Comparison of ENCODE assay signal across 8 cellular contexts in genomic region chr1:156740307-156740678, GRCh38. TPM values are rescaled to one million over a fixed set of nuclear protein-coding genes. Genes with fewer than 3 reads are reported as not detected.
DNase-seq lines count a peak whose midpoint lies in the region; ATAC-seq and TF ChIP-seq lines count a peak whose summit lies in the region.

No MANE protein-coding gene starts in this region.

- H3K18ac ChIP-seq in mesendoderm (ENCODE audit: low read length), result no peak overlapping the region

- TF ChIP-seq CTCF in astrocyte of the spinal cord (IDR thresholded peaks at IDR 0.05; ENCODE audit: low read depth, low read length), result no peak

- peak overlapping the region; percentile 96 for H2AK5ac ChIP-seq in mesendoderm (ENCODE audit: low read length)

- peak overlapping the region; percentile 85 for H3K9ac ChIP-seq in BLaER1
- peak overlapping the region; percentile 97 for H3K9ac ChIP-seq in mesendoderm (ENCODE audit: low read length)

- DNase-seq in astrocyte of the spinal cord (ENCODE audit: low read depth, low spot score) (no peak), mesendoderm (no peak), T-helper 9 cell (no peak), NCI-H526 treated with DMSO at 0.1 percent for 48 hours (lab: John Stamatoyannopoulos, UW) (no peak)
- no peak for DNase-seq in effector CD8-positive, alpha-beta T cell (lab: John Stamatoyannopoulos, UW)

- H3K4me3 ChIP-seq in BLaER1, result peak overlapping the region; percentile 80
- peak overlapping the region; percentile 83 for H3K4me3 ChIP-seq in astrocyte of the spinal cord (ENCODE audit: low read depth, low read length)
- H3K4me3 ChIP-seq in mesendoderm (ENCODE audit: low read length), result peak overlapping the region; percentile 82

- peak overlapping the region; percentile 98 for H3K56ac ChIP-seq in mesendoderm (ENCODE audit: low read length)

- H3K4ac ChIP-seq in mesendoderm (ENCODE audit: low read depth, low read length), result peak overlapping the region; percentile 4

- no peak overlapping the region for H2BK120ac ChIP-seq in mesendoderm (ENCODE audit: low read depth, low read length)

- ATAC-seq in HG03521 (IDR thresholded peaks at IDR 0.05; ENCODE audit: unreplicated experiment) (peak; percentile 4), GM18867 (IDR thresholded peaks at IDR 0.05; ENCODE audit: unreplicated experiment) (no peak)

- peaks cover 77% of the 10 kb centered on the region for H3K36me3 ChIP-seq in BLaER1
- H3K36me3 ChIP-seq in mesendoderm (ENCODE audit: control insufficient read depth, insufficient read depth, low read length), result peaks cover 7% of the 10 kb centered on the region

- peak overlapping the region; percentile 93 for H3K4me2 ChIP-seq in BLaER1
- H3K4me2 ChIP-seq in mesendoderm (ENCODE audit: low read length), result peak overlapping the region; percentile 94

- in situ Hi-C loops in astrocyte of the spinal cord (cut with HindIII; ENCODE audit: low sequenced_read_pairs), result no loop called here

- H3K79me1 ChIP-seq in mesendoderm (ENCODE audit: low read length), result peaks cover 7% of the 10 kb centered on the region

- H3K23ac ChIP-seq in mesendoderm (ENCODE audit: low read length), result peak overlapping the region; percentile 76

- no CpG with 5 or more reads among the region's 5 CpGs for WGBS in mesendoderm (ENCODE audit: extremely low coverage, insufficient coverage, low lambda C conversion rate)

- H2BK15ac ChIP-seq in mesendoderm (replicated peaks; ENCODE audit: low read depth), result no peak overlapping the region

- H2BK5ac ChIP-seq in mesendoderm (ENCODE audit: low read length), result peak overlapping the region; percentile 56

- H3K4me1 ChIP-seq in BLaER1 (peaks cover 49% of the 10 kb centered on the region), mesendoderm (ENCODE audit: control insufficient read depth, low read depth, low read length) (peaks cover 7% of the 10 kb centered on the region)

- peak overlapping the region; percentile 82 for H3K27ac ChIP-seq in BLaER1
- H3K27ac ChIP-seq in mesendoderm (ENCODE audit: low read depth, low read length), result peak overlapping the region; percentile 56

- H3K9me3 ChIP-seq in BLaER1, result no peaks in the 10 kb centered on the region

- H4K8ac ChIP-seq in mesendoderm (ENCODE audit: low read depth, low read length), result no peak overlapping the region

- H3K27me3 ChIP-seq in BLaER1, result no peaks in the 10 kb centered on the region
- H3K27me3 ChIP-seq in mesendoderm (ENCODE audit: insufficient read depth, low read length, poor library complexity), result no peaks in the 10 kb centered on the region

- H3K79me2 ChIP-seq in mesendoderm (ENCODE audit: control insufficient read depth, insufficient read depth, low read length), result peaks cover 9% of the 10 kb centered on the region

- peak overlapping the region; percentile 72 for H4K5ac ChIP-seq in mesendoderm (ENCODE audit: low read length)

- peaks cover 36% of the 10 kb centered on the region for H4K20me1 ChIP-seq in BLaER1

RNA-seq across cellular contexts. Expression of gene MRPL24, which starts 0.6 kb away (rescaled TPM):
- polyA plus RNA-seq in mesendoderm (2013, experiment 1 of 2), result 30.0 TPM
- 29.4 TPM for polyA plus RNA-seq in mesendoderm (2013, experiment 2 of 2)

RNA-seq across cellular contexts. Expression of gene HDGF, which starts 11.2 kb away (rescaled TPM):
- 388 TPM for polyA plus RNA-seq in mesendoderm (2013, experiment 1 of 2)
- polyA plus RNA-seq in mesendoderm (2013, experiment 2 of 2), result 388 TPM

RNA-seq across cellular contexts. Expression of gene ISG20L2, which starts 11.7 kb away (rescaled TPM):
- polyA plus RNA-seq in mesendoderm (2013, experiment 1 of 2), result 75.9 TPM
- polyA plus RNA-seq in mesendoderm (2013, experiment 2 of 2), result 76.2 TPM

RNA-seq across cellular contexts. Expression of gene METTL25B, which starts 12.0 kb away (rescaled TPM):
- polyA plus RNA-seq in mesendoderm (2013, experiment 1 of 2), result 12.0 TPM
- 11.6 TPM for polyA plus RNA-seq in mesendoderm (2013, experiment 2 of 2)

RNA-seq across cellular contexts. Expression of gene PRCC, which starts 27.0 kb away (rescaled TPM):
- polyA plus RNA-seq in mesendoderm (2013, experiment 1 of 2), result 153 TPM
- polyA plus RNA-seq in mesendoderm (2013, experiment 2 of 2), result 139 TPM
